ENCODE assay signal across 18 cellular contexts in genomic region chr5:88838500-88838899, GRCh38. TPM values are rescaled to one million over a fixed set of nuclear protein-coding genes. Genes with fewer than 3 reads are reported as not detected.
DNase-seq lines count a peak whose midpoint lies in the region; ATAC-seq, FAIRE-seq and TF ChIP-seq lines count a peak whose summit lies in the region.
"Had no signal": no experiment of that assay in that cellular context is flagged by ENCODE, and none has a peak within 500 bp of the region (broad histone marks: within the 10 kb centered on the region; RNA-seq: fewer than 3 reads in every experiment).

No MANE protein-coding gene starts in this region.

- DNase-seq in Karpas-422 (no peak), K562 (ENCODE audit: extremely low read depth in 1 of 4, low spot score in 3 of 4) (no peak), gastrocnemius medialis (no peak), trophoblast cell (no peak), NCI-H1436 treated with DMSO at 0.1 percent for 48 hours (lab: John Stamatoyannopoulos, UW) (no peak)
- DNase-seq: CD8-positive, alpha-beta T cell; DND-41; GF-D8; H7; NCI-H1417; NCI-H2029; NCI-H2171 treated with DMSO at 0.1 percent for 48 hours; NCI-H510A treated with DMSO at 0.1 percent for 48 hours; SIG-M5 had no signal

- 0 out of 3 replicates have a peak, but pooled peaks have one; percentile 13 for ATAC-seq in K562
- no peak for ATAC-seq in gastrocnemius medialis
- ATAC-seq in GM18505 (IDR thresholded peaks at IDR 0.05; ENCODE audit: unreplicated experiment): no peak
- ATAC-seq in HG03280 (IDR thresholded peaks at IDR 0.05; ENCODE audit: unreplicated experiment): no peak
- ATAC-seq: CD8-positive, alpha-beta T cell had no signal

- H3K4me2 ChIP-seq in BLaER1 (peak overlapping the region; percentile 14; the same call in 1 of the 2 replicates), Karpas-422 (ENCODE audit: low read depth, low read length, poor library complexity, severe bottlenecking) (peak overlapping the region; percentile 53), K562 (ENCODE audit: insufficient read depth, low read length) (no peak overlapping the region; the same call in 1 of the 2 replicates), trophoblast cell (ENCODE audit: low read length) (no peak overlapping the region)

- 13% methylated on average over 1 of the region's 1 CpG for WGBS in K562 (ENCODE audit: insufficient coverage, low coverage, missing lambda C conversion rate)
- no CpG with 5 or more reads among the region's 1 CpG for WGBS in trophoblast cell (ENCODE audit: extremely low coverage, insufficient coverage, insufficient read length)

- H3K4me1 ChIP-seq in BLaER1 (peaks cover 85% of the 10 kb centered on the region), Karpas-422 (ENCODE audit: low read length) (peaks cover 94% of the 10 kb centered on the region), K562 (replicated peaks in 1 of 2; ENCODE audit: control insufficient read depth in 2 of 2, insufficient read depth in 2 of 2, low read length in 2 of 2) (peaks cover 0 to 6% of the 10 kb centered on the region in 2 experiments; a peak in 3 of 5 replicates), gastrocnemius medialis (peaks cover 60 to 77% of the 10 kb centered on the region in 2 donors), trophoblast cell (ENCODE audit: control insufficient read depth in 1 of 2, insufficient read depth in 2 of 2, low read length in 2 of 2) (no peaks in the 10 kb centered on the region)

- H3K79me2 ChIP-seq in Karpas-422 (ENCODE audit: low read length): peaks cover 96% of the 10 kb centered on the region
- peaks cover 34% of the 10 kb centered on the region; the same call in 2 of the 3 replicates for H3K79me2 ChIP-seq in K562 (ENCODE audit: control insufficient read depth, insufficient read depth, low read length)
- H3K79me2 ChIP-seq in trophoblast cell (ENCODE audit: control insufficient read depth, insufficient read depth, low read length, poor library complexity): no peaks in the 10 kb centered on the region

- H4K20me1 ChIP-seq in BLaER1: peaks cover 85% of the 10 kb centered on the region
- no peaks in the 10 kb centered on the region for H4K20me1 ChIP-seq in Karpas-422 (ENCODE audit: insufficient read depth, low read depth, low read length)
- no peaks in the 10 kb centered on the region for H4K20me1 ChIP-seq in K562 (replicated peaks; ENCODE audit: control insufficient read depth, insufficient read depth, low read length)

- no peak overlapping the region for H4K8ac ChIP-seq in trophoblast cell (ENCODE audit: low read depth, low read length)

- in situ Hi-C loops in K562 (cut with MboI): no loop called here
- in situ Hi-C loops in gastrocnemius medialis (cut with MboI; ENCODE audit: low sequenced_read_pairs in 4 of 4): no loop called here

- POLR2A ChIA-PET in K562 (lab: Yijun Ruan, JAX): interaction anchor here (0.6 kb wide), 1 partner anchor 171 kb away, joined by 3 read pairs; no protein-coding TSS in a partner anchor

- no peak overlapping the region for H3K4me3 ChIP-seq in BLaER1
- H3K4me3 ChIP-seq in Karpas-422 (ENCODE audit: low read length): no peak overlapping the region
- H3K4me3 ChIP-seq in K562: no peak overlapping the region
- H3K4me3 ChIP-seq in gastrocnemius medialis: no peak overlapping the region
- H3K4me3 ChIP-seq in trophoblast cell (ENCODE audit: low read depth, low read length): no peak overlapping the region

- no peak for TF ChIP-seq EP300 in K562 (IDR thresholded peaks at IDR 0.05; ENCODE audit: low read length)

- TF ChIP-seq POLR2A in K562 (conservative IDR thresholded peaks at IDR 0.05) (no peak), gastrocnemius medialis (IDR thresholded peaks at IDR 0.05) (no peak), GM18505 (IDR thresholded peaks at IDR 0.05; ENCODE audit: borderline replicate concordance, extremely low read depth, insufficient read depth, insufficient read length) (no peak)

- intact Hi-C loops in K562 (cut with micrococcal nuclease): loop anchor here (10.0 kb wide), 1 partner anchor 104 kb away; no protein-coding TSS in a partner anchor
- intact Hi-C loops in gastrocnemius medialis (cut with DNase I; ENCODE audit: low total_unique reads): no loop called here

- H3K9me1 ChIP-seq in K562 (ENCODE audit: control insufficient read depth, insufficient read depth, low read length): no peaks in the 10 kb centered on the region

- H3K27me3 ChIP-seq in BLaER1 (no peaks in the 10 kb centered on the region), Karpas-422 (ENCODE audit: low read length) (no peaks in the 10 kb centered on the region), K562 (ENCODE audit: control insufficient read depth in 2 of 2, insufficient read depth in 2 of 2, low read length in 2 of 2) (no peaks in the 10 kb centered on the region), gastrocnemius medialis (no peaks in the 10 kb centered on the region), trophoblast cell (ENCODE audit: insufficient read depth, low read length) (no peaks in the 10 kb centered on the region)

- H2BK120ac ChIP-seq in trophoblast cell (ENCODE audit: insufficient read depth, low read length, poor library complexity): no peak overlapping the region

- no peak overlapping the region for H2AK5ac ChIP-seq in trophoblast cell (ENCODE audit: low read length)

- no peak overlapping the region for H4K91ac ChIP-seq in trophoblast cell (ENCODE audit: low read depth, low read length)

- H3K9ac ChIP-seq in BLaER1: no peak overlapping the region
- peak overlapping the region; percentile 3; the same call in 1 of the 2 replicates for H3K9ac ChIP-seq in Karpas-422 (ENCODE audit: low read length)
- H3K9ac ChIP-seq in K562 (ENCODE audit: insufficient read depth in 1 of 2, low read depth in 2 of 2, low read length in 2 of 2): no peak overlapping the region
- H3K9ac ChIP-seq in trophoblast cell (ENCODE audit: low read length): no peak overlapping the region

- no peaks in the 10 kb centered on the region for H3K79me1 ChIP-seq in trophoblast cell (ENCODE audit: low read length)

- H3K27ac ChIP-seq in BLaER1: no peak overlapping the region
- H3K27ac ChIP-seq in Karpas-422 (ENCODE audit: low read length): peak overlapping the region; percentile 65
- 0 out of 3 replicates have a peak overlapping the region, but pooled peaks have one; percentile 13 for H3K27ac ChIP-seq in K562 (ENCODE audit: extremely low read depth, low read depth, low read length)
- H3K27ac ChIP-seq in gastrocnemius medialis: peak overlapping the region; percentile 84 to 90 (median 87)
- H3K27ac ChIP-seq in trophoblast cell (ENCODE audit: low read depth, low read length): no peak overlapping the region

- CTCF ChIA-PET in K562 (lab: Yijun Ruan, JAX; ENCODE audit: low intra/inter-chr PET ratio): no interaction called here

- no peak overlapping the region for H3K4ac ChIP-seq in trophoblast cell (ENCODE audit: low read depth, low read length)

- FAIRE-seq in K562 (lab: Jason Lieb, UNC): no peak
- FAIRE-seq: D721Med had no signal

- H4K12ac ChIP-seq in trophoblast cell (ENCODE audit: low read depth, low read length): no peak overlapping the region

- no peak overlapping the region for H2BK12ac ChIP-seq in trophoblast cell (ENCODE audit: low read length)

- H3K36me3 ChIP-seq in BLaER1: peaks cover 31% of the 10 kb centered on the region; the same call in 1 of the 2 replicates
- peaks cover 5% of the 10 kb centered on the region; the same call in 1 of the 2 replicates for H3K36me3 ChIP-seq in Karpas-422 (ENCODE audit: insufficient read depth, low read length)
- peaks cover 4% of the 10 kb centered on the region; the same call in 1 of the 3 replicates for H3K36me3 ChIP-seq in K562 (ENCODE audit: control insufficient read depth, insufficient read depth, low read length)
- H3K36me3 ChIP-seq in gastrocnemius medialis: no peaks in the 10 kb centered on the region
- no peaks in the 10 kb centered on the region for H3K36me3 ChIP-seq in trophoblast cell (ENCODE audit: control insufficient read depth in 1 of 2, insufficient read depth in 2 of 2, low read length in 2 of 2)

- no peak overlapping the region for H3K14ac ChIP-seq in trophoblast cell (ENCODE audit: low read length)

- H3K9me3 ChIP-seq in BLaER1 (no peaks in the 10 kb centered on the region), Karpas-422 (ENCODE audit: low read length) (no peaks in the 10 kb centered on the region), K562 (replicated peaks; ENCODE audit: control insufficient read depth, insufficient read depth, low read depth, low read length) (no peaks in the 10 kb centered on the region), gastrocnemius medialis (no peaks in the 10 kb centered on the region), trophoblast cell (ENCODE audit: insufficient read depth, low read depth, low read length) (no peaks in the 10 kb centered on the region)

- TF ChIP-seq CTCF in K562 (IDR thresholded peaks at IDR 0.05 in 2 of 3, conservative IDR thresholded peaks at IDR 0.05 in 1 of 3; ENCODE audit: insufficient read depth in 2 of 3, low read depth in 1 of 3, low read length in 3 of 3) (no peak), gastrocnemius medialis (IDR thresholded peaks at IDR 0.05 in 4 of 5, conservative IDR thresholded peaks at IDR 0.05 in 1 of 5) (no peak)

- H2AFZ ChIP-seq in Karpas-422 (ENCODE audit: low read length) (0 out of 2 replicates have a peak overlapping the region, but pooled peaks have one; percentile 21), K562 (ENCODE audit: low read depth, low read length) (0 out of 2 replicates have a peak overlapping the region, but pooled peaks have one; percentile 3), trophoblast cell (ENCODE audit: insufficient read depth, low read length, poor library complexity) (no peak overlapping the region)

- no peak overlapping the region for H2BK5ac ChIP-seq in trophoblast cell (ENCODE audit: low read depth, low read length, poor library complexity)

- no peaks in the 10 kb centered on the region for H3K9me2 ChIP-seq in Karpas-422 (replicated peaks; ENCODE audit: insufficient read depth, low read length)

- no peak for TF ChIP-seq RAD21 in K562 (CRISPR knock-in tag; conservative IDR thresholded peaks at IDR 0.05 in 1 of 2, IDR thresholded peaks at IDR 0.05 in 1 of 2)

- H3K23ac ChIP-seq in trophoblast cell (ENCODE audit: low read length): no peak overlapping the region

- H3K18ac ChIP-seq in trophoblast cell (ENCODE audit: low read length): no peak overlapping the region

- no TSS peak for BruUV-seq in K562 (replicated peaks; lab: Mats Ljungman, UMichigan)

RNA-seq across cellular contexts. Expression of gene MEF2C, which starts 44.5 kb away (rescaled TPM):
- 105 and 171 TPM in 2 replicates for total RNA-seq in Karpas-422 (2014; rRNA removed; shearing (Covaris generic); ENCODE audit: low replicate concordance)
- total RNA-seq in K562 (2011; cell fraction: chromatin; rRNA removed; ENCODE audit: low replicate concordance): 52.4 and 139 TPM in 2 replicates
- total RNA-seq in K562 (2011; cell fraction: nucleolus; rRNA removed): 18.3 and 23.4 TPM in 2 replicates
- total RNA-seq in K562 (2011; cell fraction: nucleoplasm; rRNA removed): 41.7 and 68.3 TPM in 2 replicates
- total RNA-seq in K562 (2014; rRNA removed) (47.6 and 50.1 TPM in 2 replicates), K562 (2014; rRNA removed; fragmentation: Illumina TruSeq; extraction: Trizol) (62.4 and 74.7 TPM in 2 replicates), K562 (2015; rRNA removed; fragmentation: Illumina TruSeq; extraction: Trizol) (52.6 and 58.3 TPM in 2 replicates), K562 (2021) (56.5 and 64.5 TPM in 2 replicates), gastrocnemius medialis (100 to 1,000 TPM in 3 of 4 donors, 10 to 100 TPM in 1; 63.8 to 192 (median 128) TPM)
- polyA plus RNA-seq in K562 (2011; rRNA removed) (35.4 and 37.6 TPM in 2 replicates), K562 (2014; fragmentation: Illumina TruSeq; extraction: Trizol) (62.3 and 67.8 TPM in 2 replicates), K562 (2014; fragmentation: Nextera tagmentation; extraction: Ambion mirVana) (10 to 100 TPM; 48.2 to 66.3 TPM), K562 (2014; rRNA removed) (25.1 and 28.8 TPM in 2 replicates)
- 57.3 and 69.3 TPM in 2 replicates for polyA plus RNA-seq in K562 (2011; cell fraction: cytosol; rRNA removed)
- polyA plus RNA-seq in K562 (2011; cell fraction: nucleus; rRNA removed): 45.1 and 48.9 TPM in 2 replicates
- polyA plus RNA-seq in K562 (2012): 25.7 and 46.6 TPM in 2 replicates
- 181 and 196 TPM in 2 replicates for polyA minus RNA-seq in K562 (2011; rRNA and poly(A)+ RNA removed)
- 45.1 and 47.7 TPM in 2 replicates for polyA minus RNA-seq in K562 (2011; cell fraction: cytosol; rRNA and poly(A)+ RNA removed)
- polyA minus RNA-seq in K562 (2011; cell fraction: nucleus; rRNA and poly(A)+ RNA removed): 97.3 and 153 TPM in 2 replicates
- polyA plus RNA-seq in trophoblast cell (2013): 6.4 and 7.1 TPM in 2 replicates

Comparison
In these comparisons a context has a peak if more than half of its experiments do, and no peak if none do; other contexts are left out.
1. H3K27ac ChIP-seq: peak in Karpas-422 (single experiment), K562 (single experiment) and gastrocnemius medialis (4 of 4); none in BLaER1 (single experiment) and trophoblast cell (single experiment).
2. H3K4me2 ChIP-seq: peak in BLaER1 (single experiment) and Karpas-422 (single experiment); none in K562 (single experiment) and trophoblast cell (single experiment).